ENCODE assay signal across 20 cellular contexts in the genomic region with DNA sequence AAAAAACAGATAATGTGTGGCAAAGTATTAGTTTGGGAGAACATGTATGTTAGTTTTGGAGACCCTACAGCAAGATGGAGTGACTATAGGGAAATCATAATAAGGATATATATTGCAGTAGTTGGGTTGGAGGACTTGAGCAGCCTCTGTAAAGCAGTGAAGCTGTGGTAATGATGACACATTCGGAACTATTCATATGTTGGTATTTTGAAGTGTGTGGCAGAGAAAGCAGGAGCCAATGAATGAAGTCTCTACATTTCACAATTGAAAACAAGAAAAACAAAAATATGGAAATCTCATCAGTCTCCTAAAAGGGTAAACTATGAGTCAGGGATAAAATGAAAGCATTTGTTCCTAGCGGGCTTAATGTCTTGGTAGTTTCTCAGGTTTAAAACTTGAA.
DNase-seq lines count a peak whose midpoint lies in the region; ATAC-seq lines count a peak whose summit lies in the region.
"Had no signal": no experiment of that assay in that cellular context is flagged by ENCODE, and none has a peak within 500 bp of the region (broad histone marks: within the 10 kb centered on the region; RNA-seq: fewer than 3 reads in every experiment).

No MANE protein-coding gene starts in this region.

- no peak for ATAC-seq in Right ventricle myocardium superior (ENCODE audit: poor library complexity)
- ATAC-seq: HepG2; lower lobe of right lung; naive thymus-derived CD8-positive, alpha-beta T cell had no signal

- DNase-seq in AG08396 (ENCODE audit: low spot score) (peak; percentile 5), HT1080 (ENCODE audit: low read depth) (peak; percentile 36), astrocyte of the hippocampus (ENCODE audit: low read depth, low spot score) (peak; percentile 71), glomerular visceral epithelial cell (ENCODE audit: extremely low spot score) (peak; percentile 26), DMS53 treated with DMSO at 0.1 percent for 48 hours (lab: John Stamatoyannopoulos, UW; ENCODE audit: unreplicated experiment) (no peak), Right ventricle myocardium superior (no peak), retina (no peak)
- DNase-seq in activated CD8-positive, alpha-beta memory T cell treated with anti-CD3 and anti-CD28 coated beads, Interleukin-2, amount 50 U/mL, for 4 hours = no peak
- DNase-seq: ACHN; activated CD4-positive, alpha-beta T cell treated with anti-CD3 and anti-CD28 coated beads, Interleukin-2, amount 50 U/mL, for 4 hours; activated T-cell treated with anti-CD3 and anti-CD28 coated beads, Interleukin-2, amount 50 U/mL, for 24 hours; central memory CD4-positive, alpha-beta T cell; COR-L47; GF-D8; immature natural killer cell; lower lobe of right lung; naive thymus-derived CD8-positive, alpha-beta T cell; NCI-H2081; NCI-H526 treated with DMSO at 0.1 percent for 48 hours had no signal

- intact Hi-C loops in Right ventricle myocardium superior (cut with DNase I) = no loop called here

Comparison
In these comparisons a context has a peak if more than half of its experiments do, and no peak if none do; other contexts are left out.
1. DNase-seq: peak in AG08396 (single experiment), HT1080 (single experiment), astrocyte of the hippocampus (single experiment) and glomerular visceral epithelial cell (single experiment); none in DMS53 treated with DMSO at 0.1 percent for 48 hours (single experiment), Right ventricle myocardium superior (single experiment), activated CD8-positive, alpha-beta memory T cell treated with anti-CD3 and anti-CD28 coated beads, Interleukin-2, amount 50 U/mL, for 4 hours (single experiment) and retina (single experiment).